Comparison of ENCODE assay signal across 15 cellular contexts in genomic region chr1:240242601-240243144, GRCh38.
DNase-seq lines count a peak whose midpoint lies in the region; ATAC-seq and TF ChIP-seq lines count a peak whose summit lies in the region.
"Had no signal": no experiment of that assay in that cellular context is flagged by ENCODE, and none has a peak within 500 bp of the region (broad histone marks: within the 10 kb centered on the region; RNA-seq: fewer than 3 reads in every experiment).

No MANE protein-coding gene starts in this region.

- peaks cover 6 to 11% of the 10 kb centered on the region in 2 donors for H3K9me3 Mint-ChIP-seq in activated naive CD4-positive, alpha-beta T cell treated with anti-CD3 and anti-CD28 coated beads, Interleukin-2, amount 50 U/mL, for 72 hours
- H3K9me3 Mint-ChIP-seq: neural progenitor cell; stimulated activated memory B cell treated with anti-CD40 and anti-IgM and Interleukin-4, amounts not matched to agents 10 μg/mL and 1 μg/mL and 100 μg/mL, for 72 hours had no signal

- ATAC-seq in GM19328 (IDR thresholded peaks at IDR 0.05; ENCODE audit: unreplicated experiment) (no peak), GM21447 (IDR thresholded peaks at IDR 0.05; ENCODE audit: unreplicated experiment) (no peak)
- ATAC-seq in activated naive CD4-positive, alpha-beta T cell treated with anti-CD3 and anti-CD28 coated beads, Interleukin-2, amount 50 U/mL, for 72 hours, result no peak
- ATAC-seq: gastroesophageal sphincter; left lung; stimulated activated memory B cell treated with anti-CD40 and anti-IgM and Interleukin-4, amounts not matched to agents 10 μg/mL and 1 μg/mL and 100 μg/mL, for 72 hours had no signal

- no peak for TF ChIP-seq POLR2A in prostate gland (IDR thresholded peaks at IDR 0.05)

- TF ChIP-seq CTCF in AG09309 (IDR thresholded peaks at IDR 0.05; ENCODE audit: control insufficient read depth, insufficient read depth, low read depth, low read length, missing control alignments), result no peak
- TF ChIP-seq CTCF in prostate gland (IDR thresholded peaks at IDR 0.05), result no peak

- DNase-seq in AG09309 (ENCODE audit: low read depth) (peak; percentile 59), HT1080 (ENCODE audit: low read depth) (peak; percentile 71), adipocyte (ENCODE audit: low read depth) (peak; percentile 77), iPS-NIHi11 (ENCODE audit: low spot score) (peak; percentile 8), prostate gland (ENCODE audit: low spot score) (no peak)
- DNase-seq in activated naive CD4-positive, alpha-beta T cell treated with anti-CD3 and anti-CD28 coated beads, Interleukin-2, amount 50 U/mL, for 72 hours (ENCODE audit: low spot score in 2 of 2), result no peak
- DNase-seq: left lung, NCI-H1105, T-helper 1 cell had no signal

- peaks cover 32% of the 10 kb centered on the region for H3K4me1 ChIP-seq in adipocyte (ENCODE audit: control insufficient read depth, insufficient read depth, low read length)
- H3K4me1 ChIP-seq in prostate gland (replicated peaks), result no peaks in the 10 kb centered on the region
- H3K4me1 ChIP-seq: BLaER1, gastroesophageal sphincter, left lung, neural progenitor cell had no signal

- peak overlapping the region; percentile 29 for H3K9ac ChIP-seq in adipocyte (ENCODE audit: low read length)
- H3K9ac ChIP-seq: BLaER1, neural progenitor cell had no signal

- no peaks in the 10 kb centered on the region for H3K9me3 ChIP-seq in adipocyte (ENCODE audit: control insufficient read depth, low read length)
- no peaks in the 10 kb centered on the region for H3K9me3 ChIP-seq in prostate gland
- H3K9me3 ChIP-seq: BLaER1, gastroesophageal sphincter, left lung had no signal

- no peak overlapping the region for H3K4me3 ChIP-seq in AG09309 (ENCODE audit: control insufficient read depth, low read depth, low read length)
- H3K4me3 ChIP-seq in adipocyte (ENCODE audit: low read length), result peak overlapping the region; percentile 1
- no peak overlapping the region for H3K4me3 ChIP-seq in prostate gland
- H3K4me3 ChIP-seq: BLaER1, gastroesophageal sphincter, left lung, neural progenitor cell had no signal

- H3K36me3 Mint-ChIP-seq in activated naive CD4-positive, alpha-beta T cell treated with anti-CD3 and anti-CD28 coated beads, Interleukin-2, amount 50 U/mL, for 72 hours, result no peaks in the 10 kb centered on the region
- H3K36me3 Mint-ChIP-seq: stimulated activated memory B cell treated with anti-CD40 and anti-IgM and Interleukin-4, amounts not matched to agents 10 μg/mL and 1 μg/mL and 100 μg/mL, for 72 hours had no signal

- intact Hi-C loops in prostate gland (cut with DNase I), result no loop called here

- H3K27ac Mint-ChIP-seq in activated naive CD4-positive, alpha-beta T cell treated with anti-CD3 and anti-CD28 coated beads, Interleukin-2, amount 50 U/mL, for 72 hours, result no peak overlapping the region
- H3K27ac Mint-ChIP-seq: neural progenitor cell; stimulated activated memory B cell treated with anti-CD40 and anti-IgM and Interleukin-4, amounts not matched to agents 10 μg/mL and 1 μg/mL and 100 μg/mL, for 72 hours had no signal

- H3K27me3 ChIP-seq in adipocyte (replicated peaks; ENCODE audit: control insufficient read depth, insufficient read depth, low read length) (no peaks in the 10 kb centered on the region), prostate gland (replicated peaks; ENCODE audit: insufficient read depth) (no peaks in the 10 kb centered on the region)
- H3K27me3 ChIP-seq: BLaER1, gastroesophageal sphincter, left lung, neural progenitor cell had no signal

- no peaks in the 10 kb centered on the region for H3K36me3 ChIP-seq in adipocyte (ENCODE audit: control insufficient read depth, insufficient read depth, low read length, severe bottlenecking)
- no peaks in the 10 kb centered on the region for H3K36me3 ChIP-seq in prostate gland
- H3K36me3 ChIP-seq: BLaER1, gastroesophageal sphincter, left lung, neural progenitor cell had no signal

- H3K27ac ChIP-seq in prostate gland, result no peak overlapping the region
- H3K27ac ChIP-seq: BLaER1, gastroesophageal sphincter, left lung, neural progenitor cell had no signal

- 63% methylated on average over 5 of the region's 5 CpGs for WGBS in prostate gland

Comparison
In these comparisons a context has a peak if more than half of its experiments do, and no peak if none do; other contexts are left out.
1. DNase-seq: peak in AG09309 (single experiment), HT1080 (single experiment), adipocyte (single experiment) and iPS-NIHi11 (single experiment); none in prostate gland (single experiment) and activated naive CD4-positive, alpha-beta T cell treated with anti-CD3 and anti-CD28 coated beads, Interleukin-2, amount 50 U/mL, for 72 hours (0 of 2).